In genomic region chr12:6199531-6200265, GRCh38 we compare ENCODE assay signal across 8 cellular contexts. TPM values are rescaled to one million over a fixed set of nuclear protein-coding genes. Genes with fewer than 3 reads are reported as not detected.
A peak's percentile ranks its signal among the peaks of the same experiment; 100 is the strongest.
DNase-seq lines count a peak whose midpoint lies in the region; ATAC-seq and TF ChIP-seq lines count a peak whose summit lies in the region.

No MANE protein-coding gene starts in this region.

- no peak for ATAC-seq in right lobe of liver
- no peak for ATAC-seq in HG03175 (IDR thresholded peaks at IDR 0.05; ENCODE audit: unreplicated experiment)

- TF ChIP-seq EP300 in tibial nerve (IDR thresholded peaks at IDR 0.05), result peak in 1 of 2 donors; percentile 4

- H3K36me3 ChIP-seq in MG63, result peaks cover 22% of the 10 kb centered on the region
- H3K36me3 ChIP-seq in breast epithelium, result no peaks in the 10 kb centered on the region
- no peaks in the 10 kb centered on the region for H3K36me3 ChIP-seq in right lobe of liver
- no peaks in the 10 kb centered on the region for H3K36me3 ChIP-seq in tibial nerve

- TF ChIP-seq POLR2A in breast epithelium (IDR thresholded peaks at IDR 0.05) (no peak), right lobe of liver (IDR thresholded peaks at IDR 0.05) (no peak), tibial nerve (IDR thresholded peaks at IDR 0.05) (peak in 1 of 2 donors; percentile 12)

- H3K4me1 ChIP-seq in breast epithelium (peaks cover 0 to 15% of the 10 kb centered on the region in 2 donors), right lobe of liver (peaks cover 0 to 11% (median 5%) of the 10 kb centered on the region in 4 donors), tibial nerve (peaks cover 0 to 70% (median 29%) of the 10 kb centered on the region in 4 donors)

- peak; percentile 36 for DNase-seq in AG10803 (ENCODE audit: low read depth)
- DNase-seq in MG63, result peak; percentile 61
- peak; percentile 62 to 67 for DNase-seq in breast epithelium (ENCODE audit: low spot score in 2 of 2)
- no peak for DNase-seq in right lobe of liver
- no peak for DNase-seq in tibial nerve (ENCODE audit: low spot score in 2 of 2)
- no peak for DNase-seq in GOT3 (lab: John Stamatoyannopoulos, UW)
- no peak for DNase-seq in Kasumi-1 (lab: John Stamatoyannopoulos, UW)

- H3K4me3 ChIP-seq in AG10803 (ENCODE audit: low read length), result peak overlapping the region; percentile 48
- H3K4me3 ChIP-seq in MG63, result peak overlapping the region; percentile 62
- peak overlapping the region; percentile 75 to 93 (median 88) for H3K4me3 ChIP-seq in breast epithelium
- peak overlapping the region in 2 of 3 donors; percentile 65 to 73 for H3K4me3 ChIP-seq in right lobe of liver
- peak overlapping the region; percentile 71 to 98 (median 85) for H3K4me3 ChIP-seq in tibial nerve

- H3K27ac ChIP-seq in breast epithelium (peak overlapping the region; percentile 95 to 98), right lobe of liver (peak overlapping the region in 2 of 3 donors; percentile 21 to 51), tibial nerve (peak overlapping the region; percentile 67 to 99 (median 96))

- 43% methylated on average over 24 of the region's 44 CpGs for WGBS in right lobe of liver (ENCODE audit: insufficient coverage, low coverage, low lambda C conversion rate, missing lambda C conversion rate)
- WGBS in tibial nerve, 2 donors, result 2% methylated on average over 43 to 44 of the region's 44 CpGs

- intact Hi-C loops in breast epithelium (cut with DNase I; ENCODE audit: low total_unique reads) (no loop called here), right lobe of liver (cut with DNase I) (loop anchor here (5.0 to 10.0 kb wide), 2 partner anchors 73 to 75 kb away; no protein-coding TSS in a partner anchor)

- H3K27me3 ChIP-seq in MG63 (no peaks in the 10 kb centered on the region), breast epithelium (no peaks in the 10 kb centered on the region), right lobe of liver (no peaks in the 10 kb centered on the region), tibial nerve (no peaks in the 10 kb centered on the region)

- H3K9me3 ChIP-seq in MG63, result no peaks in the 10 kb centered on the region
- H3K9me3 ChIP-seq in breast epithelium, result no peaks in the 10 kb centered on the region
- H3K9me3 ChIP-seq in right lobe of liver, result no peaks in the 10 kb centered on the region
- no peaks in the 10 kb centered on the region for H3K9me3 ChIP-seq in tibial nerve

- TF ChIP-seq CTCF in AG10803 (conservative IDR thresholded peaks at IDR 0.05; ENCODE audit: low read length) (no peak), breast epithelium (IDR thresholded peaks at IDR 0.05) (no peak), right lobe of liver (IDR thresholded peaks at IDR 0.05) (no peak), tibial nerve (IDR thresholded peaks at IDR 0.05) (no peak)

RNA-seq across cellular contexts. Expression of gene CD9, which starts 0.5 kb away (rescaled TPM):
- 95.5 and 98.2 TPM in 2 replicates for total RNA-seq in MG63 (2014; rRNA removed; shearing (Covaris generic); ENCODE audit: low replicate concordance)
- total RNA-seq in breast epithelium (100 to 1,000 TPM in 2 of 3 donors, 10 to 100 TPM in 1; 91.1 to 436 (median 243) TPM), right lobe of liver (10 to 100 TPM; 17.2 to 65.7 (median 34.2) TPM), tibial nerve (100 to 1,000 TPM; 297 to 500 (median 391) TPM)

Comparison
In these comparisons a context has a peak if more than half of its experiments do, and no peak if none do; other contexts are left out.
1. DNase-seq: peak in AG10803 (single experiment), MG63 (single experiment) and breast epithelium (2 of 2); none in right lobe of liver (0 of 3), tibial nerve (0 of 2), GOT3 (single experiment) and Kasumi-1 (0 of 2).
2. H3K27ac ChIP-seq: peak in every context shown above with its lines; median percentile 96 in breast epithelium; 96 in tibial nerve; 36 in right lobe of liver.
3. Peak in every context shown above with its lines, with median percentiles within 50 percentile points of each other: H3K4me3 ChIP-seq.